1 cellular context compared by ENCODE assay signal in genomic region chr7:90403174-90404113, GRCh38.
TF ChIP-seq lines count a peak whose summit lies in the region.

CLDN12 (plus strand) TSS chr7:90403461; CDS start chr7:90412677, 9,216 bp downstream.

TF ChIP-seq in GM12878, 131 proteins besides CTCF, POLR2A, EP300 and RAD21 (continued from another document and continues in another):
- peak; percentile 52; the same call in 1 of the 2 replicates for TF ChIP-seq FOXM1 (IDR thresholded peaks at IDR 0.05; ENCODE audit: low read depth, low read length)
- no peak for TF ChIP-seq PKNOX1 (IDR thresholded peaks at IDR 0.05)
- TF ChIP-seq ZBTB4 (CRISPR knock-in tag; IDR thresholded peaks at IDR 0.05): no peak
- no peak for TF ChIP-seq ZNF622 (IDR thresholded peaks at IDR 0.05)
- no peak for TF ChIP-seq NR2C1 (IDR thresholded peaks at IDR 0.05)
- 0 out of 2 replicates have a peak, but pooled peaks have one; percentile 26 for TF ChIP-seq LARP7 (IDR thresholded peaks at IDR 0.05)
- peak; percentile 86 for TF ChIP-seq PML (IDR thresholded peaks at IDR 0.05; ENCODE audit: low read length)
- no peak for TF ChIP-seq ESRRA (IDR thresholded peaks at IDR 0.05; ENCODE audit: low read length)
- TF ChIP-seq IRF3 (IDR thresholded peaks at IDR 0.05): no peak
- TF ChIP-seq SPI1 (IDR thresholded peaks at IDR 0.05; ENCODE audit: borderline replicate concordance, insufficient read depth, low read depth, low read length): no peak
- peak; percentile 85 for TF ChIP-seq POU2F2 (IDR thresholded peaks at IDR 0.05; ENCODE audit: borderline replicate concordance, low read depth, low read length)
- TF ChIP-seq GATAD2B (conservative IDR thresholded peaks at IDR 0.05; ENCODE audit: low read depth): peak; percentile 67; the same call in 1 of the 2 replicates
- peak; percentile 36 for TF ChIP-seq RELA (IDR thresholded peaks at IDR 0.05; ENCODE audit: borderline replicate concordance, partially characterized antibody)
- TF ChIP-seq EGR1 (IDR thresholded peaks at IDR 0.05; ENCODE audit: borderline replicate concordance in 1 of 2, low read depth in 2 of 2, low read length in 2 of 2): peak in 1 of 2 experiments; percentile 30; a peak in 1 of 3 replicates
- peak; percentile 75 for TF ChIP-seq SIX5 (IDR thresholded peaks at IDR 0.05; ENCODE audit: low read depth, low read length, severe bottlenecking)
- TF ChIP-seq RBBP5 (conservative IDR thresholded peaks at IDR 0.05): no peak
- no peak for TF ChIP-seq MYC (IDR thresholded peaks at IDR 0.05; ENCODE audit: insufficient read depth, insufficient read length, insufficient replicate concordance, low read length, severe bottlenecking)
- TF ChIP-seq HCFC1 (IDR thresholded peaks at IDR 0.05; ENCODE audit: low read length): peak; percentile 80
- no peak; the same call in 1 of the 2 replicates for TF ChIP-seq RFX5 (IDR thresholded peaks at IDR 0.05; ENCODE audit: low read depth, low read length)
- TF ChIP-seq ZNF274 (IDR thresholded peaks at IDR 0.05; ENCODE audit: insufficient read depth, insufficient read length): no peak
- TF ChIP-seq USF1 (IDR thresholded peaks at IDR 0.05; ENCODE audit: borderline replicate concordance, extremely low read length, insufficient read depth, low read depth, low read length): no peak
- 0 out of 2 replicates have a peak, but pooled peaks have one; percentile 27 for TF ChIP-seq STAT3 (IDR thresholded peaks at IDR 0.05; ENCODE audit: low read depth, low read length)
- no peak for TF ChIP-seq NRF1 (conservative IDR thresholded peaks at IDR 0.05; ENCODE audit: low read depth, low read length)
- no peak; the same call in 1 of the 2 replicates for TF ChIP-seq YY1 (IDR thresholded peaks at IDR 0.05; ENCODE audit: low read depth, low read length)
- peak; percentile 92 for TF ChIP-seq CBFB (IDR thresholded peaks at IDR 0.05; ENCODE audit: low read depth)
- TF ChIP-seq PAX8 (IDR thresholded peaks at IDR 0.05): 0 out of 2 replicates have a peak, but pooled peaks have one; percentile 69
- TF ChIP-seq SMC3 (IDR thresholded peaks at IDR 0.05; ENCODE audit: borderline replicate concordance, low read length): no peak
- TF ChIP-seq SUZ12 (IDR thresholded peaks at IDR 0.05; ENCODE audit: unreplicated experiment): no peak
- TF ChIP-seq STAT1 (conservative IDR thresholded peaks at IDR 0.05): no peak
- TF ChIP-seq CHD1 (IDR thresholded peaks at IDR 0.05; ENCODE audit: low read depth, low read length): no peak
- no peak for TF ChIP-seq TARDBP (IDR thresholded peaks at IDR 0.05; ENCODE audit: borderline replicate concordance)
- TF ChIP-seq POLR2AphosphoS5 (IDR thresholded peaks at IDR 0.05; ENCODE audit: low read length): peak; percentile 84
- peak; percentile 97 for TF ChIP-seq CREB1 (IDR thresholded peaks at IDR 0.05; ENCODE audit: low read depth)
- no peak for TF ChIP-seq ZNF217 (IDR thresholded peaks at IDR 0.05)
- TF ChIP-seq HSF1 (IDR thresholded peaks at IDR 0.05; ENCODE audit: low read depth, low read length): no peak
- TF ChIP-seq SUPT20H (IDR thresholded peaks at IDR 0.05; ENCODE audit: borderline replicate concordance, control insufficient read depth, low read depth, low read length): no peak
- peak; percentile 95 for TF ChIP-seq MEF2B (IDR thresholded peaks at IDR 0.05; ENCODE audit: partially characterized antibody, poor library complexity, severe bottlenecking)
- TF ChIP-seq TBL1XR1 (IDR thresholded peaks at IDR 0.05; ENCODE audit: low read depth, low read length): peak; percentile 76; the same call in 1 of the 2 replicates
- TF ChIP-seq E2F4 (IDR thresholded peaks at IDR 0.05; ENCODE audit: low read depth, low read length): 0 out of 2 replicates have a peak, but pooled peaks have one; percentile 57
- TF ChIP-seq SMARCA5 (IDR thresholded peaks at IDR 0.05): 0 out of 2 replicates have a peak, but pooled peaks have one; percentile 35
- TF ChIP-seq EED (IDR thresholded peaks at IDR 0.05; ENCODE audit: low read depth): peak; percentile 81
- TF ChIP-seq CEBPZ (IDR thresholded peaks at IDR 0.05; ENCODE audit: low read depth, low read length): no peak
- no peak; the same call in 1 of the 2 replicates for TF ChIP-seq SMAD5 (IDR thresholded peaks at IDR 0.05; ENCODE audit: low read depth)
- TF ChIP-seq ZBED1 (IDR thresholded peaks at IDR 0.05; ENCODE audit: borderline replicate concordance): no peak
- no peak for TF ChIP-seq NR2C2 (IDR thresholded peaks at IDR 0.05; ENCODE audit: borderline replicate concordance, control insufficient read depth, insufficient read length, low read depth)
- TF ChIP-seq CHD2 (IDR thresholded peaks at IDR 0.05; ENCODE audit: borderline replicate concordance, low read depth, low read length): peak; percentile 55; the same call in 1 of the 2 replicates
- TF ChIP-seq NR2F1 (conservative IDR thresholded peaks at IDR 0.05): peak; percentile 67
- no peak for TF ChIP-seq IRF5 (IDR thresholded peaks at IDR 0.05; ENCODE audit: borderline replicate concordance)
- no peak for TF ChIP-seq E2F8 (IDR thresholded peaks at IDR 0.05; ENCODE audit: low read depth, partially characterized antibody)
- peak; percentile 76; the same call in 1 of the 2 replicates for TF ChIP-seq TCF12 (IDR thresholded peaks at IDR 0.05; ENCODE audit: low read depth, low read length)
- peak; percentile 69 for TF ChIP-seq RAD51 (IDR thresholded peaks at IDR 0.05)
